Comparison of ENCODE assay signal across 10 cellular contexts in genomic region chr5:50458372-50458771, GRCh38. TPM values are rescaled to one million over a fixed set of nuclear protein-coding genes. Genes with fewer than 3 reads are reported as not detected.
A peak's percentile ranks its signal among the peaks of the same experiment; 100 is the strongest.
DNase-seq lines count a peak whose midpoint lies in the region; ATAC-seq and TF ChIP-seq lines count a peak whose summit lies in the region.
"Not testable (repeated sequence)": the region's sequence is repeated elsewhere in the genome, so short reads cannot be mapped to it uniquely, and the experiment has no call there.
"Had no signal": no experiment of that assay in that cellular context is flagged by ENCODE, and none has a peak within 500 bp of the region (broad histone marks: within the 10 kb centered on the region; RNA-seq: fewer than 3 reads in every experiment).

No MANE protein-coding gene starts in this region.

- peak overlapping the region in 5 of 7 donors; percentile 37 to 90 (median 57) for H3K27ac Mint-ChIP-seq in CD4-positive, alpha-beta memory T cell
- peak overlapping the region; percentile 10 for H3K27ac Mint-ChIP-seq in T-helper 17 cell
- not testable (repeated sequence) for H3K27ac Mint-ChIP-seq in activated CD8-positive, alpha-beta T cell treated with anti-CD3 and anti-CD28 coated beads for 36 hours
- H3K27ac Mint-ChIP-seq in activated naive CD4-positive, alpha-beta T cell treated with anti-CD3 and anti-CD28 coated beads, Interleukin-2, amount 10 ng/mL, durations not matched to agents 7 days and 5 days: peak overlapping the region; percentile 60

- not testable (repeated sequence) for H3K36me3 ChIP-seq in CD4-positive, alpha-beta memory T cell (ENCODE audit: insufficient read depth, low read length); spleen

- H3K9me3 ChIP-seq in CD4-positive, alpha-beta memory T cell (ENCODE audit: control insufficient read depth in 1 of 2, low read length in 2 of 2); T-helper 17 cell (ENCODE audit: control insufficient read depth, low read length, poor library complexity, severe bottlenecking); right cardiac atrium (ENCODE audit: control insufficient read depth, low read length): not testable (repeated sequence)
- H3K9me3 ChIP-seq in spleen: peaks cover 0 to 12% (median 11%) of the 10 kb centered on the region in 8 donors

- H3K4me3 Mint-ChIP-seq in CD4-positive, alpha-beta memory T cell: peak overlapping the region in 6 of 8 donors; percentile 9 to 71 (median 43)
- H3K4me3 Mint-ChIP-seq in T-helper 17 cell: peak overlapping the region; percentile 37
- H3K4me3 Mint-ChIP-seq in activated CD8-positive, alpha-beta T cell treated with anti-CD3 and anti-CD28 coated beads for 36 hours; activated naive CD4-positive, alpha-beta T cell treated with anti-CD3 and anti-CD28 coated beads, Interleukin-2, amount 10 ng/mL, durations not matched to agents 7 days and 5 days: not testable (repeated sequence)

- not testable (repeated sequence) for TF ChIP-seq POLR2A in spleen (IDR thresholded peaks at IDR 0.05)

- POLR2A ChIA-PET in CD4-positive, alpha-beta memory T cell (lab: Charles Lee; ENCODE audit: partially characterized antibody): interaction anchor here (1.3 to 3.6 kb wide), 5 partner anchors 9 to 209 kb away, joined by 3 to 27 read pairs (median 4); partner anchors contain the start of gene EMB
- POLR2A ChIA-PET in activated CD8-positive, alpha-beta T cell treated with anti-CD3 and anti-CD28 coated beads for 36 hours (lab: Charles Lee): not testable (repeated sequence)

- H3K36me3 Mint-ChIP-seq in CD4-positive, alpha-beta memory T cell: peaks cover 23 to 28% of the 10 kb centered on the region in 2 donors
- H3K36me3 Mint-ChIP-seq in T-helper 17 cell (ENCODE audit: low read depth): not testable (repeated sequence)
- peaks cover 16% of the 10 kb centered on the region for H3K36me3 Mint-ChIP-seq in activated CD8-positive, alpha-beta T cell treated with anti-CD3 and anti-CD28 coated beads for 36 hours (ENCODE audit: low read depth)
- H3K36me3 Mint-ChIP-seq in activated naive CD4-positive, alpha-beta T cell treated with anti-CD3 and anti-CD28 coated beads, Interleukin-2, amount 10 ng/mL, durations not matched to agents 7 days and 5 days: peaks cover 47% of the 10 kb centered on the region

- CTCF ChIA-PET in CD4-positive, alpha-beta memory T cell (lab: Charles Lee; ENCODE audit: partially characterized antibody): interaction anchor here (2.0 kb wide), 1 partner anchor 17 kb away, joined by 10 read pairs; the partner anchor contains the start of gene EMB
- CTCF ChIA-PET in activated CD8-positive, alpha-beta T cell treated with anti-CD3 and anti-CD28 coated beads for 36 hours (lab: Charles Lee); activated naive CD4-positive, alpha-beta T cell treated with anti-CD3 and anti-CD28 coated beads, Interleukin-2, amount 10 ng/mL, durations not matched to agents 7 days and 5 days (lab: Charles Lee): not testable (repeated sequence)

- not testable (repeated sequence) for H3K27me3 ChIP-seq in CD4-positive, alpha-beta memory T cell (ENCODE audit: insufficient read depth, low read length); right cardiac atrium (ENCODE audit: control insufficient read depth, insufficient read depth); spleen (replicated peaks in 1 of 7)

- not testable (repeated sequence) for ATAC-seq in T-helper 17 cell; activated CD8-positive, alpha-beta T cell treated with anti-CD3 and anti-CD28 coated beads for 36 hours; right cardiac atrium

- peaks cover 20 to 38% (median 24%) of the 10 kb centered on the region in 4 donors for H3K4me1 Mint-ChIP-seq in CD4-positive, alpha-beta memory T cell
- not testable (repeated sequence) for H3K4me1 Mint-ChIP-seq in T-helper 17 cell
- peaks cover 17% of the 10 kb centered on the region for H3K4me1 Mint-ChIP-seq in activated CD8-positive, alpha-beta T cell treated with anti-CD3 and anti-CD28 coated beads for 36 hours (ENCODE audit: low read depth)
- peaks cover 26% of the 10 kb centered on the region for H3K4me1 Mint-ChIP-seq in activated naive CD4-positive, alpha-beta T cell treated with anti-CD3 and anti-CD28 coated beads, Interleukin-2, amount 10 ng/mL, durations not matched to agents 7 days and 5 days

- peaks cover 17% of the 10 kb centered on the region for H3K4me1 ChIP-seq in CD4-positive, alpha-beta memory T cell (ENCODE audit: insufficient read depth, low read length)
- H3K4me1 ChIP-seq in right cardiac atrium (ENCODE audit: control insufficient read depth, insufficient read depth, low read length); spleen: not testable (repeated sequence)

- peak; percentile 53 to 69 (median 61) for DNase-seq in CD4-positive, alpha-beta memory T cell
- peak; percentile 5 for DNase-seq in ELF-1 (ENCODE audit: low read depth, low spot score)
- DNase-seq in NCI-H526 (lab: John Stamatoyannopoulos, UW): peak; percentile 25 to 61
- DNase-seq in T-helper 17 cell: peak in 1 of 3 donors; percentile 9
- DNase-seq in activated CD8-positive, alpha-beta T cell treated with anti-CD3 and anti-CD28 coated beads for 36 hours: peak; percentile 35
- peak; percentile 73 for DNase-seq in activated naive CD4-positive, alpha-beta T cell treated with anti-CD3 and anti-CD28 coated beads, Interleukin-2, amount 10 ng/mL, durations not matched to agents 7 days and 5 days
- peak in 2 of 3 donors; percentile 27 to 49 for DNase-seq in right cardiac atrium
- DNase-seq in spleen: peak; percentile 84

- not testable (repeated sequence) for H3K4me3 ChIP-seq in CD4-positive, alpha-beta memory T cell (ENCODE audit: low read length in 2 of 2); right cardiac atrium (ENCODE audit: low read length); spleen

- TF ChIP-seq CTCF in activated CD8-positive, alpha-beta T cell treated with anti-CD3 and anti-CD28 coated beads for 36 hours (IDR thresholded peaks at IDR 0.05); spleen (IDR thresholded peaks at IDR 0.05 in 8 of 11, conservative IDR thresholded peaks at IDR 0.05 in 3 of 11): not testable (repeated sequence)

- peaks cover 0 to 51% (median 45%) of the 10 kb centered on the region in 8 donors for H3K9me3 Mint-ChIP-seq in CD4-positive, alpha-beta memory T cell
- H3K9me3 Mint-ChIP-seq in activated CD8-positive, alpha-beta T cell treated with anti-CD3 and anti-CD28 coated beads for 36 hours: peaks cover 27% of the 10 kb centered on the region
- H3K9me3 Mint-ChIP-seq in activated naive CD4-positive, alpha-beta T cell treated with anti-CD3 and anti-CD28 coated beads, Interleukin-2, amount 10 ng/mL, durations not matched to agents 7 days and 5 days: peaks cover 49% of the 10 kb centered on the region

- not testable (repeated sequence) for H3K27ac ChIP-seq in CD4-positive, alpha-beta memory T cell (ENCODE audit: low read depth, low read length); right cardiac atrium (ENCODE audit: low read length); spleen

- WGBS in right cardiac atrium: 72% methylated on average over 9 of the region's 9 CpGs
- WGBS in spleen, 5 donors: 71 to 80% (median 79%) methylated on average over 9 of the region's 9 CpGs

- intact Hi-C loops in CD4-positive, alpha-beta memory T cell (cut with micrococcal nuclease): loop anchor here (1.0 kb wide), 2 partner anchors 13 to 17 kb away; partner anchors contain the start of gene EMB
- intact Hi-C loops in activated CD8-positive, alpha-beta T cell treated with anti-CD3 and anti-CD28 coated beads for 36 hours (cut with micrococcal nuclease); right cardiac atrium (cut with DNase I); spleen (cut with DNase I; ENCODE audit: low total_unique reads): not testable (repeated sequence)

- not testable (repeated sequence) for H3K27me3 Mint-ChIP-seq in CD4-positive, alpha-beta memory T cell; T-helper 17 cell; activated CD8-positive, alpha-beta T cell treated with anti-CD3 and anti-CD28 coated beads for 36 hours; activated naive CD4-positive, alpha-beta T cell treated with anti-CD3 and anti-CD28 coated beads, Interleukin-2, amount 10 ng/mL, durations not matched to agents 7 days and 5 days

RNA-seq across cellular contexts. Expression of gene EMB, which starts 17.3 kb away (rescaled TPM):
- 100 to 1,000 TPM; 264 to 277 TPM for total RNA-seq in CD4-positive, alpha-beta memory T cell
- polyA plus RNA-seq in CD4-positive, alpha-beta memory T cell: 100 to 1,000 TPM; 176 to 275 TPM
- total RNA-seq in T-helper 17 cell (100 to 1,000 TPM; 184 to 186 TPM), right cardiac atrium (1 to 10 TPM; 3.7 to 9.2 (median 7.6) TPM), spleen (10 to 100 TPM; 56.2 to 99.9 (median 91.9) TPM)
- 10 to 100 TPM; 55.7 to 67.1 TPM for total RNA-seq in activated CD8-positive, alpha-beta T cell treated with anti-CD3 and anti-CD28 coated beads for 36 hours
- polyA plus RNA-seq in right cardiac atrium (3.7 TPM), spleen (10 to 100 TPM; 24.7 to 32.1 (median 24.9) TPM)
- total RNA-seq: A172 had no signal
- polyA plus RNA-seq: GM23248 had no signal

Comparison
In these comparisons a context has a peak if more than half of its experiments do, and no peak if none do; other contexts are left out.
1. RNA of gene EMB, which starts 17.3 kb away (total RNA-seq): 264 to 277 TPM in CD4-positive, alpha-beta memory T cell, 184 to 186 TPM in T-helper 17 cell, 56.2 to 99.9 TPM in spleen and 55.7 to 67.1 TPM in activated CD8-positive, alpha-beta T cell treated with anti-CD3 and anti-CD28 coated beads for 36 hours; 3.7 to 9.2 TPM in right cardiac atrium; every median in the first group is over 4 times any median in the second.